Comparison of ENCODE assay signal across 20 cellular contexts in the genomic region with DNA sequence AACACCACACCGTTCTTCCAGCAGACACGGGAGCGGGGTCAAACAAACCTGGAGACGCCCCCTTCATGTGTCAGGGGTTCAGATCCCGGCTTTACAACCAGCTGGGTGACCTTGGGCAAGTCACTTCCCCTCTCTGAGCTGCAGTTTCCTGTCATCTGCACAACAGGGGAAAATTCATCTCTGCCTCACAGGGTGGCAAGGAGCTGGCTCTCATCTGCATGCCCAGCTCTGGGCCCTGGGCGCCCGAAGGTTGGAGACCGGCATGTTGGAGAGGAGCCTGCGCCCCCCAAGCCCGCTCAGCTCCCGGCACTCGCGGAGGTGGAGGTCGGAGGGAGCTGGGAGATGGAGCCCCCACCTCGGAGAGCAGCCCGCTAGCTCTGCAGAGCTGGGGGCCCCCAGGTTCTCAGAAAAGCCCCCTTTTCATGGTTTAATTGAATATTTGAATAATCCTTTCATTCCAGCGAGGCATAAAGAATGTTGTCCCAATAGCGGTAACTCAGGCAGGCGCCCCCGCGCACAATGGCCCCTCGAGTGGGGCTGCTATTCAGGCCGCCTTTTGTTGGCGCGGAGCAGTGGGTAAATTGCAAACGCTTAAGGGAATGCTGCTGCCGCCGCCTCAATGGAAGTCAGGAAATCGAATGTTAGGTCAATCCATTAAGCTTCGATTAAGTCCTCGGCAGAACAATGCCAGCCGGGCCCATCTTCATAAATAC. TPM values are rescaled to one million over a fixed set of nuclear protein-coding genes. Genes with fewer than 3 reads are reported as not detected.
DNase-seq lines count a peak whose midpoint lies in the region; ATAC-seq and TF ChIP-seq lines count a peak whose summit lies in the region.
"Had no signal": no experiment of that assay in that cellular context is flagged by ENCODE, and none has a peak within 500 bp of the region (broad histone marks: within the 10 kb centered on the region; RNA-seq: fewer than 3 reads in every experiment).

No MANE protein-coding gene starts in this region.

- H3K9me3 Mint-ChIP-seq in GM23338 (no peaks in the 10 kb centered on the region), H9 (peaks cover 2 to 4% of the 10 kb centered on the region in 2 experiments; a peak in 2 of 5 replicates)
- H3K9me3 Mint-ChIP-seq: HFFc6 had no signal

- H2AFZ ChIP-seq in GM23338 = peak overlapping the region; percentile 96
- no peak overlapping the region for H2AFZ ChIP-seq in H9 (ENCODE audit: low read length)

- no peak overlapping the region for H3K23ac ChIP-seq in H9 (ENCODE audit: insufficient read length, low read depth, low read length)

- peaks cover 19% of the 10 kb centered on the region for H3K27me3 Mint-ChIP-seq in GM23338 (ENCODE audit: insufficient read depth, low read depth, poor library complexity)
- peaks cover 36% of the 10 kb centered on the region for H3K27me3 Mint-ChIP-seq in H9 (ENCODE audit: low read depth)
- H3K27me3 Mint-ChIP-seq: CD4-positive, CD25-positive, alpha-beta regulatory T cell had no signal

- no peak overlapping the region for H2BK120ac ChIP-seq in H9 (ENCODE audit: low read depth, low read length, poor library complexity, severe bottlenecking)

- H3K9ac ChIP-seq in H9 (ENCODE audit: extremely low read depth, insufficient read length, low read length) = no peak overlapping the region
- no peak overlapping the region for H3K9ac ChIP-seq in iPS-20b (ENCODE audit: low read depth, low read length)

- POLR2A ChIA-PET in HEK293T (lab: Yijun Ruan, JAX) = no interaction called here

- no peak overlapping the region for H4K8ac ChIP-seq in H9 (replicated peaks; ENCODE audit: insufficient read length, low read depth, low read length)

- H2BK12ac ChIP-seq in H9 (ENCODE audit: insufficient read length, low read depth, low read length) = no peak overlapping the region

- no peak overlapping the region for H3T11ph ChIP-seq in H9 (ENCODE audit: low read length)

- H3K4ac ChIP-seq in H9 (ENCODE audit: low read depth, low read length) = no peak overlapping the region

- ATAC-seq in GM23338 = peak; percentile 6; the same call in 1 of the 3 replicates
- ATAC-seq: Panc1 had no signal

- peaks cover 13% of the 10 kb centered on the region for H3K4me1 ChIP-seq in GM23338 (ENCODE audit: insufficient read depth)
- no peaks in the 10 kb centered on the region for H3K4me1 ChIP-seq in H9 (ENCODE audit: insufficient read depth, low read length)
- H3K4me1 ChIP-seq in iPS-20b (ENCODE audit: insufficient read depth, low read length) = peaks cover 6% of the 10 kb centered on the region; the same call in 1 of the 2 replicates
- no peaks in the 10 kb centered on the region for H3K4me1 ChIP-seq in sigmoid colon

- H2AK5ac ChIP-seq in H9 (ENCODE audit: insufficient read length, low read length) = no peak overlapping the region

- no CpG with 5 or more reads among the region's 32 CpGs for WGBS in H9 (ENCODE audit: extremely low coverage, insufficient read length, low lambda C conversion rate)
- WGBS in sigmoid colon, 2 donors = 40 to 55% methylated on average over 32 of the region's 32 CpGs

- H3F3A ChIP-seq in GM23338 (replicated peaks; ENCODE audit: low read depth) = 0 out of 2 replicates have a peak, but pooled peaks cover 3% of the 10 kb centered on the region

- H3K36me3 Mint-ChIP-seq in GM23338 (ENCODE audit: low read depth) = no peaks in the 10 kb centered on the region; the same call in 2 of the 3 replicates
- H3K36me3 Mint-ChIP-seq in H9 (ENCODE audit: insufficient read depth in 1 of 3, low read depth in 3 of 3) = no peaks in the 10 kb centered on the region
- H3K36me3 Mint-ChIP-seq: CD4-positive, CD25-positive, alpha-beta regulatory T cell had no signal

- no peak for TF ChIP-seq EP300 in sigmoid colon (IDR thresholded peaks at IDR 0.05)

- H3K36me3 ChIP-seq in GM23338 (ENCODE audit: insufficient read depth) (no peaks in the 10 kb centered on the region), WERI-Rb-1 (no peaks in the 10 kb centered on the region), iPS-20b (ENCODE audit: insufficient read depth, low read depth, low read length) (no peaks in the 10 kb centered on the region), sigmoid colon (no peaks in the 10 kb centered on the region)

- H3K9me2 ChIP-seq in GM23338 (ENCODE audit: insufficient read depth) = no peaks in the 10 kb centered on the region

- H3K56ac ChIP-seq in H9 (ENCODE audit: insufficient read length, low read depth, low read length) = no peak overlapping the region

- DNase-seq in GM23338 (ENCODE audit: low spot score) (no peak), H9 (no peak), WERI-Rb-1 (no peak), SKM-1 (lab: John Stamatoyannopoulos, UW; ENCODE audit: unreplicated experiment) (no peak), HEK293T (ENCODE audit: extremely low spot score) (no peak), substantia nigra (lab: John Stamatoyannopoulos, UW) (no peak), sigmoid colon (no peak)
- DNase-seq: CD4-positive, CD25-positive, alpha-beta regulatory T cell; COR-L47; DMS79; HFFc6; IMR-90; NCI-H1930; NCI-H2171; NCI-H524 treated with DMSO at 0.1 percent for 48 hours; NK-92 treated with Interleukin-12 subunit alpha and Interleukin-12 subunit beta, amount 100 ng/mL, for 24 hours; T-helper 1 cell had no signal

- H4K91ac ChIP-seq in H9 (ENCODE audit: insufficient read length, low read depth, low read length) = no peak overlapping the region

- no peak overlapping the region for H2BK20ac ChIP-seq in H9 (ENCODE audit: low read depth, low read length, poor library complexity, severe bottlenecking)

- CTCF ChIA-PET in HEK293T (lab: Yijun Ruan, JAX) = no interaction called here

- H3K4me2 ChIP-seq in GM23338 (peak overlapping the region; percentile 76), H9 (ENCODE audit: insufficient read depth, insufficient read length, low read length) (no peak overlapping the region)

- H3K79me1 ChIP-seq in H9 (ENCODE audit: insufficient read depth, low read depth, low read length, poor library complexity, severe bottlenecking) = no peaks in the 10 kb centered on the region

- H3K27me3 ChIP-seq in GM23338 (ENCODE audit: insufficient read depth) (peaks cover 11% of the 10 kb centered on the region), H9 (ENCODE audit: insufficient read depth, low read length) (no peaks in the 10 kb centered on the region), WERI-Rb-1 (ENCODE audit: insufficient read depth, low read depth, severe bottlenecking) (no peaks in the 10 kb centered on the region), iPS-20b (ENCODE audit: insufficient read depth, low read length) (peaks cover 30% of the 10 kb centered on the region), sigmoid colon (peaks cover 8 to 67% (median 34%) of the 10 kb centered on the region in 3 donors)

- H3K9me3 ChIP-seq in H9 (ENCODE audit: control insufficient read depth, low read depth, low read length) = no peaks in the 10 kb centered on the region
- no peaks in the 10 kb centered on the region for H3K9me3 ChIP-seq in WERI-Rb-1 (ENCODE audit: severe bottlenecking)
- H3K9me3 ChIP-seq in iPS-20b (ENCODE audit: insufficient read depth, low read depth, low read length) = no peaks in the 10 kb centered on the region
- H3K9me3 ChIP-seq in sigmoid colon = no peaks in the 10 kb centered on the region

- peak overlapping the region; percentile 40 for H3K4me3 ChIP-seq in GM23338
- no peak overlapping the region for H3K4me3 ChIP-seq in WERI-Rb-1 (ENCODE audit: low read depth, low read length)
- peak overlapping the region; percentile 35; the same call in 1 of the 2 replicates for H3K4me3 ChIP-seq in iPS-20b (ENCODE audit: low read length)
- no peak overlapping the region for H3K4me3 ChIP-seq in sigmoid colon

- H2BK5ac ChIP-seq in H9 (ENCODE audit: insufficient read length, low read length) = no peak overlapping the region

- no peaks in the 10 kb centered on the region for H4K20me1 ChIP-seq in GM23338 (replicated peaks; ENCODE audit: insufficient read depth)
- H4K20me1 ChIP-seq in H9 (ENCODE audit: control insufficient read depth, insufficient read depth, insufficient read length) = peaks cover 3% of the 10 kb centered on the region

- H3K4me1 Mint-ChIP-seq in GM23338 (peaks cover 28% of the 10 kb centered on the region), H9 (peaks cover 21 to 56% of the 10 kb centered on the region in 2 experiments)
- H3K4me1 Mint-ChIP-seq: CD4-positive, CD25-positive, alpha-beta regulatory T cell had no signal

- intact Hi-C loops in sigmoid colon (cut with DNase I) = no loop called here

- no peak for TF ChIP-seq POLR2A in sigmoid colon (IDR thresholded peaks at IDR 0.05)

- H4K5ac ChIP-seq in H9 (ENCODE audit: insufficient read length, low read depth, low read length) = no peak overlapping the region

- H3K23me2 ChIP-seq in H9 (ENCODE audit: insufficient read length, low read depth, low read length, poor library complexity, severe bottlenecking) = peaks cover 4% of the 10 kb centered on the region

- no peak overlapping the region for H2BK15ac ChIP-seq in H9 (ENCODE audit: low read depth, low read length)

- TF ChIP-seq CTCF in GM23338 (conservative IDR thresholded peaks at IDR 0.05; ENCODE audit: low read depth in 2 of 2) (no peak), H9 (conservative IDR thresholded peaks at IDR 0.05) (no peak), WERI-Rb-1 (IDR thresholded peaks at IDR 0.05; ENCODE audit: low read depth, low read length) (no peak), sigmoid colon (IDR thresholded peaks at IDR 0.05) (no peak)

- H3K27ac ChIP-seq in GM23338 (ENCODE audit: low read depth) = no peak overlapping the region
- H3K27ac ChIP-seq in H9 (ENCODE audit: insufficient read length, low read depth, low read length) = no peak overlapping the region
- peak overlapping the region; percentile 7; the same call in 1 of the 2 replicates for H3K27ac ChIP-seq in WERI-Rb-1
- H3K27ac ChIP-seq in iPS-20b (ENCODE audit: low read length) = no peak overlapping the region
- H3K27ac ChIP-seq in substantia nigra (ENCODE audit: low read depth, low read length, poor library complexity, severe bottlenecking) = no peak overlapping the region
- H3K27ac ChIP-seq in sigmoid colon = no peak overlapping the region

- H3K4me3 Mint-ChIP-seq in GM23338 (no peak overlapping the region), H9 (no peak overlapping the region)
- H3K4me3 Mint-ChIP-seq: CD4-positive, CD25-positive, alpha-beta regulatory T cell; HFFc6 had no signal

- H3K27ac Mint-ChIP-seq in GM23338 = no peak overlapping the region
- no peak overlapping the region for H3K27ac Mint-ChIP-seq in H9
- H3K27ac Mint-ChIP-seq: CD4-positive, CD25-positive, alpha-beta regulatory T cell; HFFc6 had no signal

- no peak overlapping the region for H3K18ac ChIP-seq in H9 (ENCODE audit: insufficient read length, low read depth, low read length)

- H3K79me2 ChIP-seq in GM23338 (replicated peaks; ENCODE audit: insufficient read depth) = no peaks in the 10 kb centered on the region
- no peaks in the 10 kb centered on the region for H3K79me2 ChIP-seq in H9 (ENCODE audit: insufficient read depth, low read length)

- H3K14ac ChIP-seq in H9 (ENCODE audit: insufficient read depth, low read length) = peak overlapping the region; percentile 12; the same call in 1 of the 2 replicates

RNA-seq across cellular contexts. Expression of a gene that starts 20.3 kb away (rescaled TPM):
- total RNA-seq in GM23338 (2014; rRNA removed; shearing (Covaris generic)) = 0.21 and 5.7 TPM in 2 replicates
- not detected in 2 replicates for polyA plus RNA-seq in GM23338 (2016; fragmentation: Nextera tagmentation; extraction: Ambion mirVana)
- total RNA-seq in H9 (2021) = 0.37 and 0.46 TPM in 2 replicates
- not detected for total RNA-seq in sigmoid colon
- under 1 TPM in 2 of 3 donors, not detected in 1; 0.03 to 0.60 TPM for polyA plus RNA-seq in sigmoid colon
- total RNA-seq: CD4-positive, CD25-positive, alpha-beta regulatory T cell; HFFc6; IMR-90 had no signal
- polyA plus RNA-seq: BJ; CD4-positive, CD25-positive, alpha-beta regulatory T cell; IMR-90 had no signal

RNA-seq across cellular contexts. Expression of a gene that starts 36.7 kb away (rescaled TPM):
- total RNA-seq in GM23338 (2014; rRNA removed; shearing (Covaris generic)) = 0.45 TPM in 1 of 2 replicates, not detected in the other
- polyA plus RNA-seq in GM23338 (2016; fragmentation: Nextera tagmentation; extraction: Ambion mirVana) (0.78 and 0.89 TPM in 2 replicates), sigmoid colon (not detected)
- total RNA-seq in H9 (2021) (1.2 and 1.5 TPM in 2 replicates), sigmoid colon (not detected)
- total RNA-seq: CD4-positive, CD25-positive, alpha-beta regulatory T cell; HFFc6; IMR-90 had no signal
- polyA plus RNA-seq: BJ; CD4-positive, CD25-positive, alpha-beta regulatory T cell; IMR-90 had no signal

Comparison
In these comparisons a context has a peak if more than half of its experiments do, and no peak if none do; other contexts are left out.
1. H3K4me3 ChIP-seq: peak in GM23338 (single experiment) and iPS-20b (single experiment); none in WERI-Rb-1 (single experiment) and sigmoid colon (0 of 4).